11 cellular contexts compared by ENCODE assay signal in the genomic region with DNA sequence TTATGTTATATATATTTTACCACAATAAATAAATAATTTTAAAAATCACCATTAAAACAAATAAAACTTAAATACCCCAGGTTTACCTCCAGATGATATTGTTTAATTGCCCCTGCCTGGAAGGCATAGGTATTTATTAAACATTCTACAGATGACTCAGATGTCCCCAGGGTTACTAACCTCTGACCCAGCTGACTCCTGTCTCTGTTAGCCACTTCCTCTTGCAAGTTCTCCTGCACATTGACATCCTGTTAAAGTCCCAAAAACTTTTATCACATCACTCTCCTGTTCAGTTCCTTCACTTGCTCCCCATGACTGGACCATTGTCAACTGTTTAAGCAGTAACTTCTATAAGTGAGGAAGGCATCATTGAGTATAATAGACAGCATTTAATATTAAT. TPM values are rescaled to one million over a fixed set of nuclear protein-coding genes. Genes with fewer than 3 reads are reported as not detected.
A peak's percentile ranks its signal among the peaks of the same experiment; 100 is the strongest.
DNase-seq lines count a peak whose midpoint lies in the region; ATAC-seq and TF ChIP-seq lines count a peak whose summit lies in the region.
"Had no signal": no experiment of that assay in that cellular context is flagged by ENCODE, and none has a peak within 500 bp of the region (broad histone marks: within the 10 kb centered on the region; RNA-seq: fewer than 3 reads in every experiment).

No MANE protein-coding gene starts in this region.

- no peak overlapping the region for H3K4me3 ChIP-seq in lower lobe of right lung
- H3K4me3 ChIP-seq in stomach = no peak overlapping the region
- H3K4me3 ChIP-seq in GM23338 = no peak overlapping the region
- no peak overlapping the region for H3K4me3 ChIP-seq in endodermal cell (ENCODE audit: low read length)

- TF ChIP-seq CTCF in lower lobe of right lung (IDR thresholded peaks at IDR 0.05) (no peak), stomach (IDR thresholded peaks at IDR 0.05) (no peak), GM23338 (conservative IDR thresholded peaks at IDR 0.05; ENCODE audit: low read depth in 2 of 2) (no peak), endodermal cell (conservative IDR thresholded peaks at IDR 0.05) (no peak)

- no peak overlapping the region for H3K4me2 ChIP-seq in GM23338

- H3K4me1 Mint-ChIP-seq in GM23338 (no peaks in the 10 kb centered on the region; the same call in 2 of the 3 replicates), endodermal cell (no peaks in the 10 kb centered on the region)

- H3K9me3 Mint-ChIP-seq in GM23338 (peaks cover 31% of the 10 kb centered on the region), endodermal cell (peaks cover 13% of the 10 kb centered on the region)

- no peak for TF ChIP-seq EP300 in stomach (IDR thresholded peaks at IDR 0.05)

- no peaks in the 10 kb centered on the region for H4K20me1 ChIP-seq in GM23338 (replicated peaks; ENCODE audit: insufficient read depth)

- no peaks in the 10 kb centered on the region for H3F3A ChIP-seq in GM23338 (replicated peaks; ENCODE audit: low read depth)

- DNase-seq in KG1 (lab: John Stamatoyannopoulos, UW) (peak; percentile 13), lower lobe of right lung (no peak), stomach (no peak), GM23338 (ENCODE audit: low spot score) (no peak), endodermal cell (no peak)
- DNase-seq: activated CD8-positive, alpha-beta memory T cell treated with anti-CD3 and anti-CD28 coated beads, Interleukin-2, amount 10 ng/mL, durations not matched to agents 7 days and 5 days; cerebellar nuclear complex had no signal

- no peak for TF ChIP-seq POLR2A in stomach (IDR thresholded peaks at IDR 0.05)

- H3K4me3 Mint-ChIP-seq in GM23338 (no peak overlapping the region), endodermal cell (no peak overlapping the region)
- H3K4me3 Mint-ChIP-seq: activated CD8-positive, alpha-beta memory T cell treated with anti-CD3 and anti-CD28 coated beads, Interleukin-2, amount 10 ng/mL, durations not matched to agents 7 days and 5 days had no signal

- no peak overlapping the region for H3K27ac Mint-ChIP-seq in GM23338
- H3K27ac Mint-ChIP-seq in endodermal cell = no peak overlapping the region
- H3K27ac Mint-ChIP-seq: activated CD8-positive, alpha-beta memory T cell treated with anti-CD3 and anti-CD28 coated beads, Interleukin-2, amount 10 ng/mL, durations not matched to agents 7 days and 5 days had no signal

- no peaks in the 10 kb centered on the region for H3K27me3 ChIP-seq in lower lobe of right lung (ENCODE audit: low read depth)
- H3K27me3 ChIP-seq in stomach = no peaks in the 10 kb centered on the region
- H3K27me3 ChIP-seq in GM23338 (ENCODE audit: insufficient read depth) = no peaks in the 10 kb centered on the region
- no peaks in the 10 kb centered on the region for H3K27me3 ChIP-seq in endodermal cell (ENCODE audit: control insufficient read depth, insufficient read depth, low read length, poor library complexity, severe bottlenecking)

- no peaks in the 10 kb centered on the region for H3K36me3 ChIP-seq in lower lobe of right lung
- H3K36me3 ChIP-seq in stomach = no peaks in the 10 kb centered on the region
- H3K36me3 ChIP-seq in GM23338 (ENCODE audit: insufficient read depth) = peaks cover 8% of the 10 kb centered on the region; the same call in 1 of the 2 replicates
- H3K36me3 ChIP-seq in endodermal cell (ENCODE audit: control insufficient read depth, insufficient read depth, low read length) = no peaks in the 10 kb centered on the region

- H3K27ac ChIP-seq in lower lobe of right lung (no peak overlapping the region), stomach (no peak overlapping the region), GM23338 (ENCODE audit: low read depth) (no peak overlapping the region), endodermal cell (ENCODE audit: low read depth, low read length) (no peak overlapping the region)

- H2AFZ ChIP-seq in GM23338 = no peak overlapping the region

- H3K9me3 ChIP-seq in lower lobe of right lung (no peaks in the 10 kb centered on the region), stomach (peaks cover 0 to 7% (median 0%) of the 10 kb centered on the region in 4 donors), endodermal cell (ENCODE audit: control insufficient read depth, low read length) (peaks cover 6% of the 10 kb centered on the region)

- peaks cover 10% of the 10 kb centered on the region for H3K9me2 ChIP-seq in GM23338 (ENCODE audit: insufficient read depth)

- H3K27me3 Mint-ChIP-seq in GM23338 (ENCODE audit: insufficient read depth, low read depth, poor library complexity) (no peaks in the 10 kb centered on the region), endodermal cell (ENCODE audit: insufficient read depth) (no peaks in the 10 kb centered on the region)
- H3K27me3 Mint-ChIP-seq: activated CD8-positive, alpha-beta memory T cell treated with anti-CD3 and anti-CD28 coated beads, Interleukin-2, amount 10 ng/mL, durations not matched to agents 7 days and 5 days had no signal

- ATAC-seq in GM18861 (IDR thresholded peaks at IDR 0.05; ENCODE audit: unreplicated experiment) = peak; percentile 99
- ATAC-seq in HG02610 (IDR thresholded peaks at IDR 0.05; ENCODE audit: unreplicated experiment) = peak; percentile 74
- peak; percentile 53 to 66 for ATAC-seq in lower lobe of right lung
- ATAC-seq in GM23338 = no peak
- no peak for ATAC-seq in activated CD4-positive, CD25-positive, alpha-beta regulatory T cell treated with anti-CD3 and anti-CD28 coated beads, Interleukin-2, amount 50 U/mL, for 24 hours
- ATAC-seq: activated CD8-positive, alpha-beta memory T cell treated with anti-CD3 and anti-CD28 coated beads, Interleukin-2, amount 10 ng/mL, durations not matched to agents 7 days and 5 days had no signal

- H3K9ac ChIP-seq in endodermal cell (ENCODE audit: extremely low read depth, low read length, poor library complexity, severe bottlenecking) = no peak overlapping the region

- H3K4me1 ChIP-seq in lower lobe of right lung (peaks cover 14% of the 10 kb centered on the region), stomach (no peaks in the 10 kb centered on the region), GM23338 (ENCODE audit: insufficient read depth) (no peaks in the 10 kb centered on the region), endodermal cell (ENCODE audit: control insufficient read depth, insufficient read depth, low read length) (no peaks in the 10 kb centered on the region)

- H3K79me2 ChIP-seq in GM23338 (replicated peaks; ENCODE audit: insufficient read depth) = no peaks in the 10 kb centered on the region

- intact Hi-C loops in lower lobe of right lung (cut with DNase I) = no loop called here
- intact Hi-C loops in stomach (cut with DNase I; ENCODE audit: low total_unique reads) = no loop called here

- H3K36me3 Mint-ChIP-seq in GM23338 (ENCODE audit: low read depth) (peaks cover 23% of the 10 kb centered on the region; the same call in 2 of the 3 replicates), endodermal cell (ENCODE audit: low read depth) (peaks cover 2% of the 10 kb centered on the region)
- H3K36me3 Mint-ChIP-seq: activated CD8-positive, alpha-beta memory T cell treated with anti-CD3 and anti-CD28 coated beads, Interleukin-2, amount 10 ng/mL, durations not matched to agents 7 days and 5 days had no signal

TF ChIP-seq in GM23338, 12 proteins besides CTCF, POLR2A, EP300 and RAD21 (continues in another document):
- TF ChIP-seq ZNF114 (CRISPR knock-in tag; IDR thresholded peaks at IDR 0.05) (no peak), CREB1 (CRISPR knock-in tag; IDR thresholded peaks at IDR 0.05; ENCODE audit: low read depth) (no peak), ZNF331 (CRISPR knock-in tag; IDR thresholded peaks at IDR 0.05; ENCODE audit: low read depth) (no peak), EZH2phosphoT487 (IDR thresholded peaks at IDR 0.05; ENCODE audit: unreplicated experiment) (no peak), POLR2AphosphoS5 (IDR thresholded peaks at IDR 0.05; ENCODE audit: low read depth) (no peak), EZH2 (IDR thresholded peaks at IDR 0.05; ENCODE audit: low read depth, unreplicated experiment) (no peak), NANOG (IDR thresholded peaks at IDR 0.05; ENCODE audit: borderline replicate concordance) (no peak)
- TF ChIP-seq, protein P1, sequence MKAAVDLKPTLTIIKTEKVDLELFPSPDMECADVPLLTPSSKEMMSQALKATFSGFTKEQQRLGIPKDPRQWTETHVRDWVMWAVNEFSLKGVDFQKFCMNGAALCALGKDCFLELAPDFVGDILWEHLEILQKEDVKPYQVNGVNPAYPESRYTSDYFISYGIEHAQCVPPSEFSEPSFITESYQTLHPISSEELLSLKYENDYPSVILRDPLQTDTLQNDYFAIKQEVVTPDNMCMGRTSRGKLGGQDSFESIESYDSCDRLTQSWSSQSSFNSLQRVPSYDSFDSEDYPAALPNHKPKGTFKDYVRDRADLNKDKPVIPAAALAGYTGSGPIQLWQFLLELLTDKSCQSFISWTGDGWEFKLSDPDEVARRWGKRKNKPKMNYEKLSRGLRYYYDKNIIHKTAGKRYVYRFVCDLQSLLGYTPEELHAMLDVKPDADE (IDR thresholded peaks at IDR 0.05) = no peak

RNA-seq across cellular contexts. Expression of a gene that starts 37.0 kb away (rescaled TPM):
- total RNA-seq in lower lobe of right lung (0.30 TPM), stomach (1 to 10 TPM in 2 of 5 donors, not detected in 3; 2.2 to 7.9 TPM), endodermal cell (10 to 100 TPM in 1 of 2 donors, 1 to 10 TPM in 1; 5.8 to 15.1 TPM)
- polyA plus RNA-seq in stomach (1 to 10 TPM in 2 of 3 donors, under 1 TPM in 1; 0.31 to 3.2 (median 1.1) TPM), GM23338 (2016; fragmentation: Nextera tagmentation; extraction: Ambion mirVana) (27.6 and 30.6 TPM in 2 replicates)
- 11.7 and 15.0 TPM in 2 replicates for total RNA-seq in GM23338 (2014; rRNA removed; shearing (Covaris generic))
- 20.3 TPM for polyA plus RNA-seq in endodermal cell (2013, experiment 1 of 2)
- 19.6 TPM for polyA plus RNA-seq in endodermal cell (2013, experiment 2 of 2)
- total RNA-seq: activated CD8-positive, alpha-beta memory T cell treated with anti-CD3 and anti-CD28 coated beads, Interleukin-2, amount 10 ng/mL, durations not matched to agents 7 days and 5 days; HT-29 had no signal

RNA-seq across cellular contexts. Expression of a gene that starts 54.7 kb away (rescaled TPM):
- 6.5 TPM for total RNA-seq in lower lobe of right lung
- 1 to 10 TPM in 3 of 5 donors, not detected in 2; 2.4 to 2.9 (median 2.5) TPM for total RNA-seq in stomach
- polyA plus RNA-seq in stomach = 1 to 10 TPM in 1 of 3 donors, under 1 TPM in 2; 0.68 to 4.9 (median 1.00) TPM
- total RNA-seq in GM23338 (2014; rRNA removed; shearing (Covaris generic)) = not detected in 2 replicates
- polyA plus RNA-seq in GM23338 (2016; fragmentation: Nextera tagmentation; extraction: Ambion mirVana) = not detected in 2 replicates
- total RNA-seq in endodermal cell = 1 to 10 TPM in 1 of 2 donors, under 1 TPM in 1; 0.13 to 1.9 TPM
- not detected for polyA plus RNA-seq in endodermal cell (2013, experiment 1 of 2)
- not detected for polyA plus RNA-seq in endodermal cell (2013, experiment 2 of 2)
- total RNA-seq: activated CD8-positive, alpha-beta memory T cell treated with anti-CD3 and anti-CD28 coated beads, Interleukin-2, amount 10 ng/mL, durations not matched to agents 7 days and 5 days; HT-29 had no signal

Comparison
In these comparisons a context has a peak if more than half of its experiments do, and no peak if none do; other contexts are left out.
1. ATAC-seq: peak in GM18861 (single experiment), HG02610 (single experiment) and lower lobe of right lung (2 of 2); none in GM23338 (single experiment) and activated CD4-positive, CD25-positive, alpha-beta regulatory T cell treated with anti-CD3 and anti-CD28 coated beads, Interleukin-2, amount 50 U/mL, for 24 hours (0 of 2).